In genomic region chr11:56151376-56151775, GRCh38 we compare ENCODE assay signal across 30 cellular contexts. TPM values are rescaled to one million over a fixed set of nuclear protein-coding genes. Genes with fewer than 3 reads are reported as not detected.
"Had no signal": no experiment of that assay in that cellular context is flagged by ENCODE, and none has a peak within 500 bp of the region (broad histone marks: within the 10 kb centered on the region; RNA-seq: fewer than 3 reads in every experiment).

No MANE protein-coding gene starts in this region.

- ATAC-seq: esophagus mucosa; gastrocnemius medialis; heart right ventricle; left cardiac atrium; left lung; left ventricle myocardium superior; lower lobe of right lung; naive thymus-derived CD4-positive, alpha-beta T cell had no signal

- H3K4me1 ChIP-seq: esophagus squamous epithelium, gastrocnemius medialis, heart right ventricle, left lung, lower lobe of right lung had no signal

- H3K4me3 ChIP-seq: coronary artery, dorsolateral prefrontal cortex, esophagus squamous epithelium, gastrocnemius medialis, heart right ventricle, left lung, lower lobe of right lung had no signal

- H3K27ac ChIP-seq: coronary artery, dorsolateral prefrontal cortex, epithelial cell of prostate, esophagus squamous epithelium, gastrocnemius medialis, heart right ventricle, left lung, lower lobe of right lung had no signal

- H3K9me3 ChIP-seq: gastrocnemius medialis had no signal

- H3K4me1 Mint-ChIP-seq: naive thymus-derived CD4-positive, alpha-beta T cell had no signal

- H3K27ac Mint-ChIP-seq: naive thymus-derived CD4-positive, alpha-beta T cell had no signal

- H3K36me3 ChIP-seq: esophagus squamous epithelium, gastrocnemius medialis, heart right ventricle, left lung, lower lobe of right lung had no signal

- H3K27me3 Mint-ChIP-seq: naive thymus-derived CD4-positive, alpha-beta T cell had no signal

- H3K4me3 Mint-ChIP-seq: naive thymus-derived CD4-positive, alpha-beta T cell had no signal

- H3K27me3 ChIP-seq: esophagus squamous epithelium, gastrocnemius medialis, heart right ventricle, left lung had no signal

- DNase-seq: dermis blood vessel endothelial cell; dorsolateral prefrontal cortex; effector CD4-positive, alpha-beta T cell; effector memory CD4-positive, alpha-beta T cell; erythroblast; esophagus squamous epithelium; foreskin fibroblast; foreskin melanocyte; gastrocnemius medialis; glutamatergic neuron; head of caudate nucleus; heart right ventricle; hippocampal formation; left cardiac atrium; left lung; left ventricle myocardium superior; lower lobe of right lung; mesenchymal stem cell; midbrain; naive thymus-derived CD4-positive, alpha-beta T cell had no signal

RNA-seq across cellular contexts. Expression of gene OR8K5, which starts 8.7 kb away (rescaled TPM):
- total RNA-seq: dermis blood vessel endothelial cell; dorsolateral prefrontal cortex; esophagus mucosa; esophagus squamous epithelium; gastrocnemius medialis; glomerular endothelial cell; heart right ventricle; kidney epithelial cell; left cardiac atrium; left lung; left ventricle myocardium superior; lower leg skin; lower lobe of right lung; lung microvascular endothelial cell; mononuclear cell; mucosa of gallbladder; naive thymus-derived CD4-positive, alpha-beta T cell had no signal
- polyA plus RNA-seq: heart right ventricle; keratinocyte; naive thymus-derived CD4-positive, alpha-beta T cell had no signal

RNA-seq across cellular contexts. Expression of gene OR8J3, which starts 11.4 kb away (rescaled TPM):
- total RNA-seq: dermis blood vessel endothelial cell; dorsolateral prefrontal cortex; esophagus mucosa; esophagus squamous epithelium; gastrocnemius medialis; glomerular endothelial cell; heart right ventricle; kidney epithelial cell; left cardiac atrium; left lung; left ventricle myocardium superior; lower leg skin; lower lobe of right lung; lung microvascular endothelial cell; mononuclear cell; mucosa of gallbladder; naive thymus-derived CD4-positive, alpha-beta T cell had no signal
- polyA plus RNA-seq: heart right ventricle; keratinocyte; naive thymus-derived CD4-positive, alpha-beta T cell had no signal

RNA-seq across cellular contexts. Expression of gene OR5J2, which starts 25.0 kb away (rescaled TPM):
- total RNA-seq: dermis blood vessel endothelial cell; dorsolateral prefrontal cortex; esophagus mucosa; esophagus squamous epithelium; gastrocnemius medialis; glomerular endothelial cell; heart right ventricle; kidney epithelial cell; left cardiac atrium; left lung; left ventricle myocardium superior; lower leg skin; lower lobe of right lung; lung microvascular endothelial cell; mononuclear cell; mucosa of gallbladder; naive thymus-derived CD4-positive, alpha-beta T cell had no signal
- polyA plus RNA-seq: heart right ventricle; keratinocyte; naive thymus-derived CD4-positive, alpha-beta T cell had no signal

RNA-seq across cellular contexts. Expression of gene OR8H3, which starts 29.2 kb away (rescaled TPM):
- total RNA-seq: dermis blood vessel endothelial cell; dorsolateral prefrontal cortex; esophagus mucosa; esophagus squamous epithelium; gastrocnemius medialis; glomerular endothelial cell; heart right ventricle; kidney epithelial cell; left cardiac atrium; left lung; left ventricle myocardium superior; lower leg skin; lower lobe of right lung; lung microvascular endothelial cell; mononuclear cell; mucosa of gallbladder; naive thymus-derived CD4-positive, alpha-beta T cell had no signal
- polyA plus RNA-seq: heart right ventricle; keratinocyte; naive thymus-derived CD4-positive, alpha-beta T cell had no signal

RNA-seq across cellular contexts. Expression of gene OR8H2, which starts 47.9 kb away (rescaled TPM):
- total RNA-seq: dermis blood vessel endothelial cell; dorsolateral prefrontal cortex; esophagus mucosa; esophagus squamous epithelium; gastrocnemius medialis; glomerular endothelial cell; heart right ventricle; kidney epithelial cell; left cardiac atrium; left lung; left ventricle myocardium superior; lower leg skin; lower lobe of right lung; lung microvascular endothelial cell; mononuclear cell; mucosa of gallbladder; naive thymus-derived CD4-positive, alpha-beta T cell had no signal
- polyA plus RNA-seq: heart right ventricle; keratinocyte; naive thymus-derived CD4-positive, alpha-beta T cell had no signal
